Comparison of ENCODE assay signal across 6 cellular contexts in genomic region chr17:63911657-63912100, GRCh38. TPM values are rescaled to one million over a fixed set of nuclear protein-coding genes. Genes with fewer than 3 reads are reported as not detected.
DNase-seq lines count a peak whose midpoint lies in the region; TF ChIP-seq lines count a peak whose summit lies in the region.

No MANE protein-coding gene starts in this region.

- no peak overlapping the region for H3K27ac ChIP-seq in PC-9

- no peaks in the 10 kb centered on the region for H3K4me1 Mint-ChIP-seq in nephron

- DNase-seq in ELF-1 (ENCODE audit: low read depth, low spot score) (peak; percentile 79), PC-9 (peak in 1 of 2 experiments; percentile 52), astrocyte of the cerebellum (ENCODE audit: low read depth) (no peak), NCI-H526 treated with DMSO at 0.1 percent for 48 hours (lab: John Stamatoyannopoulos, UW) (no peak)
- DNase-seq in NK-92 treated with Interleukin-12 subunit alpha and Interleukin-12 subunit beta, amount 100 ng/mL, for 24 hours (lab: John Stamatoyannopoulos, UW) = no peak

- no peaks in the 10 kb centered on the region for H3K9me2 ChIP-seq in PC-9 (ENCODE audit: insufficient read depth)

- POLR2A ChIA-PET in PC-9 (lab: Charles Lee; ENCODE audit: unreplicated experiment) = no interaction called here

- H3K4me2 ChIP-seq in PC-9 = no peak overlapping the region

- intact Hi-C loops in PC-9 (cut with micrococcal nuclease; ENCODE audit: unreplicated experiment) = loop anchor here (10.0 kb wide), 1 partner anchor 503 kb away; no protein-coding TSS in a partner anchor

- no peak overlapping the region for H3K27ac Mint-ChIP-seq in nephron

- H3K27me3 Mint-ChIP-seq in nephron (ENCODE audit: low read depth) = peaks cover 28% of the 10 kb centered on the region

- in situ Hi-C loops in astrocyte of the cerebellum (cut with HindIII; ENCODE audit: low sequenced_read_pairs) = no loop called here

- TF ChIP-seq CTCF in PC-9 (conservative IDR thresholded peaks at IDR 0.05) (peak; percentile 75), astrocyte of the cerebellum (IDR thresholded peaks at IDR 0.05; ENCODE audit: low read depth, low read length, missing control alignments) (peak; percentile 72), nephron (IDR thresholded peaks at IDR 0.05; ENCODE audit: unreplicated experiment in 3 of 3) (peak; percentile 79 to 88 (median 80))

- H3K4me3 Mint-ChIP-seq in nephron = no peak overlapping the region

- H4K20me1 ChIP-seq in PC-9 (ENCODE audit: insufficient read depth) = no peaks in the 10 kb centered on the region

- no peaks in the 10 kb centered on the region for H3K9me3 ChIP-seq in PC-9 (ENCODE audit: insufficient read depth, low read depth)

- H3K79me2 ChIP-seq in PC-9 (ENCODE audit: low read depth) = no peaks in the 10 kb centered on the region

- H3K4me3 ChIP-seq in PC-9 (no peak overlapping the region), astrocyte of the cerebellum (ENCODE audit: low read depth, low read length) (no peak overlapping the region)

- no TSS peak for BruUV-seq in PC-9 (replicated peaks; lab: Mats Ljungman, UMichigan)

- no peaks in the 10 kb centered on the region for H3K4me1 ChIP-seq in PC-9 (replicated peaks; ENCODE audit: insufficient read depth)

- H3K27me3 ChIP-seq in PC-9 (ENCODE audit: insufficient read depth, low read depth) = peaks cover 28% of the 10 kb centered on the region; the same call in 1 of the 2 replicates

- no peaks in the 10 kb centered on the region for H3K9me3 Mint-ChIP-seq in nephron

- CTCF ChIA-PET in PC-9 (lab: Charles Lee) = interaction anchor here (0.6 to 1.6 kb wide), 5 partner anchors 81 to 402 kb away, joined by 3 to 7 read pairs (median 4); no protein-coding TSS in a partner anchor

- no peaks in the 10 kb centered on the region for H3K36me3 ChIP-seq in PC-9 (ENCODE audit: low read depth)

- H3K36me3 Mint-ChIP-seq in nephron (ENCODE audit: low read depth) = no peaks in the 10 kb centered on the region

- H2AFZ ChIP-seq in PC-9 = no peak overlapping the region

- no peaks in the 10 kb centered on the region for H3F3A ChIP-seq in PC-9 (ENCODE audit: insufficient read depth, low read depth)

RNA-seq across cellular contexts. Expression of gene CSHL1, which starts 0.6 kb away (rescaled TPM):
- total RNA-seq in PC-9 (2021) = not detected in 2 replicates

RNA-seq across cellular contexts. Expression of gene GH1, which starts 7.0 kb away (rescaled TPM):
- total RNA-seq in PC-9 (2021) = not detected in 2 replicates

RNA-seq across cellular contexts. Expression of gene CSH1, which starts 15.3 kb away (rescaled TPM):
- not detected in 2 replicates for total RNA-seq in PC-9 (2021)

RNA-seq across cellular contexts. Expression of gene CD79B, which starts 20.5 kb away (rescaled TPM):
- not detected in 2 replicates for total RNA-seq in PC-9 (2021)

RNA-seq across cellular contexts. Expression of gene GH2, which starts 29.9 kb away (rescaled TPM):
- total RNA-seq in PC-9 (2021) = not detected in 2 replicates
